Comparison of ENCODE assay signal across 12 cellular contexts in the genomic region with DNA sequence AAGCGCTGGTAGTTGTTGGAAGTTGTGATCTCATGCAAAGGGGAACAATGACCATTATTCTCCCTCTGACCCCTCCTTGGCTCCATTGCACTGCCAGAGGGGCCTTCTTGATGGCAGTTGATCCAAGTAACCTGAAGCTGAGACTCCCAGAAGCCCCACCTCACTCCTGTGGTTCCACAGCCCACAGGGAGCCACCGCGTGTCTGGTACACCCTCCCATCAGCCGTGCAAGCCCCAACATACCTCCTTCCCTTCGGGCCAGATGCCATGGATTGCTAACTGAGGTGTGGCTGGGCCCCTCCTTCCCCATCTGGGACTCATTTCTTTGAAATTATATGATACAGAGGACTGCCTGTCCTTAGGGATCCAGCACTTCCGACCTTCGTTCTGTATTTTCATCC. TPM values are rescaled to one million over a fixed set of nuclear protein-coding genes. Genes with fewer than 3 reads are reported as not detected.
DNase-seq lines count a peak whose midpoint lies in the region; ATAC-seq, FAIRE-seq and TF ChIP-seq lines count a peak whose summit lies in the region.
"Had no signal": no experiment of that assay in that cellular context is flagged by ENCODE, and none has a peak within 500 bp of the region (broad histone marks: within the 10 kb centered on the region; RNA-seq: fewer than 3 reads in every experiment).

No MANE protein-coding gene starts in this region.

- no peak for TF ChIP-seq CTCF in progenitor cell of endocrine pancreas (IDR thresholded peaks at IDR 0.05; ENCODE audit: unreplicated experiment)

- no peak for FAIRE-seq in small intestine (lab: Jason Lieb, UNC)

- no peak overlapping the region for H3K4me3 Mint-ChIP-seq in effector memory CD8-positive, alpha-beta T cell
- no peak overlapping the region for H3K4me3 Mint-ChIP-seq in progenitor cell of endocrine pancreas (ENCODE audit: low read depth)
- H3K4me3 Mint-ChIP-seq: activated CD4-positive, alpha-beta memory T cell treated with anti-CD3 and anti-CD28 coated beads for 36 hours had no signal

- DNase-seq in GM04503 (ENCODE audit: low read depth) (peak; percentile 54), amniotic epithelial cell (ENCODE audit: low read depth) (peak; percentile 75), iris pigment epithelial cell (ENCODE audit: low read depth) (peak; percentile 80), small intestine (peak; percentile 87), progenitor cell of endocrine pancreas (ENCODE audit: low spot score, unreplicated experiment) (no peak), left lobe of liver (ENCODE audit: low spot score) (no peak)
- no peak for DNase-seq in effector memory CD8-positive, alpha-beta T cell
- DNase-seq: activated CD4-positive, alpha-beta memory T cell treated with anti-CD3 and anti-CD28 coated beads for 36 hours; KBM-7; testis had no signal

- H3K9me3 ChIP-seq in small intestine (ENCODE audit: control insufficient read depth, low read depth), result no peaks in the 10 kb centered on the region
- H3K9me3 ChIP-seq: testis had no signal

- H3K4me1 Mint-ChIP-seq in effector memory CD8-positive, alpha-beta T cell (ENCODE audit: low read depth in 2 of 2), result peaks cover 25 to 47% of the 10 kb centered on the region in 2 donors
- H3K4me1 Mint-ChIP-seq in progenitor cell of endocrine pancreas (ENCODE audit: low read depth), result no peaks in the 10 kb centered on the region

- peak overlapping the region; percentile 92 to 94 for H3K27ac ChIP-seq in small intestine (ENCODE audit: low read depth in 1 of 2, low read length in 1 of 2)
- H3K27ac ChIP-seq: cardiac muscle cell, testis had no signal

- peaks cover 46% of the 10 kb centered on the region for H3K36me3 Mint-ChIP-seq in effector memory CD8-positive, alpha-beta T cell (ENCODE audit: insufficient read depth)
- H3K36me3 Mint-ChIP-seq in progenitor cell of endocrine pancreas (ENCODE audit: insufficient read depth), result peaks cover 1% of the 10 kb centered on the region

- H3K4me1 ChIP-seq in small intestine (ENCODE audit: control insufficient read depth in 2 of 2, insufficient read depth in 1 of 2, low read depth in 1 of 2, low read length in 1 of 2), result peaks cover 7 to 27% of the 10 kb centered on the region in 2 donors
- H3K4me1 ChIP-seq: testis had no signal

- no peak for ATAC-seq in effector memory CD8-positive, alpha-beta T cell (replicated peaks)
- ATAC-seq in HG03175 (IDR thresholded peaks at IDR 0.05; ENCODE audit: unreplicated experiment) (no peak), left lobe of liver (no peak)

- whole genome bisulfite sequencing in small intestine, 3 donors, result 29 to 64% (median 55%) methylated on average over 7 of the region's 7 CpGs

- no peak overlapping the region for H3K27ac Mint-ChIP-seq in effector memory CD8-positive, alpha-beta T cell
- H3K27ac Mint-ChIP-seq in progenitor cell of endocrine pancreas, result no peak overlapping the region
- H3K27ac Mint-ChIP-seq: activated CD4-positive, alpha-beta memory T cell treated with anti-CD3 and anti-CD28 coated beads for 36 hours had no signal

- no peaks in the 10 kb centered on the region for H3K27me3 Mint-ChIP-seq in effector memory CD8-positive, alpha-beta T cell
- H3K27me3 Mint-ChIP-seq in progenitor cell of endocrine pancreas, result no peaks in the 10 kb centered on the region
- H3K27me3 Mint-ChIP-seq: activated CD4-positive, alpha-beta memory T cell treated with anti-CD3 and anti-CD28 coated beads for 36 hours had no signal

- no peaks in the 10 kb centered on the region for H3K9me3 Mint-ChIP-seq in effector memory CD8-positive, alpha-beta T cell
- no peaks in the 10 kb centered on the region for H3K9me3 Mint-ChIP-seq in progenitor cell of endocrine pancreas (ENCODE audit: low read depth)
- H3K9me3 Mint-ChIP-seq: activated CD4-positive, alpha-beta memory T cell treated with anti-CD3 and anti-CD28 coated beads for 36 hours had no signal

- no peaks in the 10 kb centered on the region for H3K27me3 ChIP-seq in small intestine (ENCODE audit: control insufficient read depth in 2 of 2, insufficient read depth in 2 of 2, low read length in 2 of 2)
- H3K27me3 ChIP-seq: cardiac muscle cell, testis had no signal

- peaks cover 0 to 3% of the 10 kb centered on the region in 2 donors for H3K36me3 ChIP-seq in small intestine (ENCODE audit: control insufficient read depth in 2 of 2, insufficient read depth in 2 of 2, low read length in 2 of 2)

- H3K4me3 ChIP-seq in small intestine (ENCODE audit: low read depth in 1 of 2, low read length in 2 of 2), result no peak overlapping the region
- H3K4me3 ChIP-seq: cardiac muscle cell, testis had no signal

RNA-seq across cellular contexts. Expression of a gene that starts 17.8 kb away (rescaled TPM):
- 10 to 100 TPM; 52.6 to 92.7 (median 83.2) TPM for polyA plus RNA-seq in small intestine
- total RNA-seq in progenitor cell of endocrine pancreas, result 102 and 103 TPM in 2 replicates
- 31.6 TPM for total RNA-seq in left lobe of liver

RNA-seq across cellular contexts. Expression of a gene that starts 18.0 kb away (rescaled TPM):
- 10 to 100 TPM; 14.6 to 20.2 (median 15.7) TPM for polyA plus RNA-seq in small intestine
- total RNA-seq in progenitor cell of endocrine pancreas, result 66.8 and 67.7 TPM in 2 replicates
- 26.0 TPM for total RNA-seq in left lobe of liver

RNA-seq across cellular contexts. Expression of a gene that starts 36.3 kb away (rescaled TPM):
- polyA plus RNA-seq in small intestine, result 100 to 1,000 TPM; 100 to 288 (median 210) TPM
- 9.7 and 14.8 TPM in 2 replicates for total RNA-seq in progenitor cell of endocrine pancreas
- 2.6 TPM for total RNA-seq in left lobe of liver

RNA-seq across cellular contexts. Expression of a gene that starts 51.7 kb away (rescaled TPM):
- 100 to 1,000 TPM in 1 of 3 donors, 10 to 100 TPM in 2; 11.1 to 114 (median 94.6) TPM for polyA plus RNA-seq in small intestine
- total RNA-seq in progenitor cell of endocrine pancreas (3.3 and 4.4 TPM in 2 replicates), left lobe of liver (0.13 TPM)
- total RNA-seq: activated CD4-positive, alpha-beta memory T cell treated with anti-CD3 and anti-CD28 coated beads for 36 hours had no signal

Comparison
In these comparisons a context has a peak if more than half of its experiments do, and no peak if none do; other contexts are left out.
1. DNase-seq: peak in GM04503 (single experiment), amniotic epithelial cell (single experiment), iris pigment epithelial cell (single experiment) and small intestine (single experiment); none in effector memory CD8-positive, alpha-beta T cell (0 of 3), progenitor cell of endocrine pancreas (single experiment) and left lobe of liver (single experiment).